24 cellular contexts compared by ENCODE assay signal in genomic region chr17:68324654-68325336, GRCh38. TPM values are rescaled to one million over a fixed set of nuclear protein-coding genes. Genes with fewer than 3 reads are reported as not detected.
DNase-seq lines count a peak whose midpoint lies in the region; ATAC-seq, FAIRE-seq and TF ChIP-seq lines count a peak whose summit lies in the region.
"Had no signal": no experiment of that assay in that cellular context is flagged by ENCODE, and none has a peak within 500 bp of the region (broad histone marks: within the 10 kb centered on the region; RNA-seq: fewer than 3 reads in every experiment).

No MANE protein-coding gene starts in this region.

- H3K79me2 ChIP-seq in HepG2 (ENCODE audit: insufficient read depth, low read length): no peaks in the 10 kb centered on the region
- peaks cover 8% of the 10 kb centered on the region for H3K79me2 ChIP-seq in trophoblast cell (ENCODE audit: control insufficient read depth, insufficient read depth, low read length, poor library complexity)

- H4K8ac ChIP-seq in trophoblast cell (ENCODE audit: low read depth, low read length): no peak overlapping the region

- no peak for TF ChIP-seq POLR2A in HepG2 (IDR thresholded peaks at IDR 0.05; ENCODE audit: insufficient read depth in 1 of 2, low read depth in 2 of 2, low read length in 2 of 2)
- no peak for TF ChIP-seq POLR2A in right lobe of liver (IDR thresholded peaks at IDR 0.05)
- TF ChIP-seq POLR2A in gastrocnemius medialis (IDR thresholded peaks at IDR 0.05): peak; percentile 43 to 66

- no peak for ATAC-seq in HepG2
- ATAC-seq in right lobe of liver: no peak
- ATAC-seq in gastrocnemius medialis: peak; percentile 82 to 85
- no peak for ATAC-seq in GM21723 (IDR thresholded peaks at IDR 0.05; ENCODE audit: unreplicated experiment)
- ATAC-seq: CD8-positive, alpha-beta T cell had no signal

- H2BK5ac ChIP-seq in trophoblast cell (ENCODE audit: low read depth, low read length, poor library complexity): peak overlapping the region; percentile 4

- H3K9me3 ChIP-seq in HepG2 (ENCODE audit: low read length): no peaks in the 10 kb centered on the region
- no peaks in the 10 kb centered on the region for H3K9me3 ChIP-seq in right lobe of liver
- H3K9me3 ChIP-seq in trophoblast cell (ENCODE audit: insufficient read depth, low read depth, low read length): peaks cover 2% of the 10 kb centered on the region
- H3K9me3 ChIP-seq in gastrocnemius medialis: no peaks in the 10 kb centered on the region
- H3K9me3 ChIP-seq: BE2C had no signal

- H3K4me3 ChIP-seq in HepG2 (replicated peaks in 1 of 3; ENCODE audit: insufficient read depth in 1 of 3, low read depth in 2 of 3, low read length in 3 of 3) (no peak overlapping the region), right lobe of liver (no peak overlapping the region), trophoblast cell (ENCODE audit: low read depth, low read length) (no peak overlapping the region), gastrocnemius medialis (peak overlapping the region in 2 of 4 donors; percentile 10 to 12)
- H3K4me3 ChIP-seq: BLaER1 had no signal

- no peak overlapping the region for H3K18ac ChIP-seq in trophoblast cell (ENCODE audit: low read length)

- no peak for FAIRE-seq in HepG2 (lab: Jason Lieb, UNC)
- peak; percentile 86 for FAIRE-seq in urothelium cell line (lab: Jason Lieb, UNC)
- FAIRE-seq: A204.1, D721Med, G401.6, GM12891, GM19239 had no signal

- peak overlapping the region; percentile 41 for H4K91ac ChIP-seq in trophoblast cell (ENCODE audit: low read depth, low read length)

- H3K23ac ChIP-seq in trophoblast cell (ENCODE audit: low read length): no peak overlapping the region

- POLR2A ChIA-PET in HepG2 (lab: Yijun Ruan, JAX): no interaction called here

- no peaks in the 10 kb centered on the region for H3K36me3 ChIP-seq in HepG2 (replicated peaks in 1 of 2; ENCODE audit: control insufficient read depth in 1 of 2, insufficient read depth in 2 of 2, low read length in 2 of 2)
- no peaks in the 10 kb centered on the region for H3K36me3 ChIP-seq in right lobe of liver
- H3K36me3 ChIP-seq in trophoblast cell (ENCODE audit: control insufficient read depth in 1 of 2, insufficient read depth in 2 of 2, low read length in 2 of 2): no peaks in the 10 kb centered on the region
- no peaks in the 10 kb centered on the region for H3K36me3 ChIP-seq in gastrocnemius medialis
- H3K36me3 ChIP-seq: BE2C, BLaER1 had no signal

- H4K20me1 ChIP-seq in HepG2 (ENCODE audit: insufficient read depth, low read length): no peaks in the 10 kb centered on the region
- H4K20me1 ChIP-seq: BLaER1 had no signal

- no TSS peak for BruUV-seq in HepG2 (replicated peaks; lab: Mats Ljungman, UMichigan)

- TF ChIP-seq CTCF in HepG2 (CRISPR knock-in tag; IDR thresholded peaks at IDR 0.05) (no peak), right lobe of liver (IDR thresholded peaks at IDR 0.05) (no peak), gastrocnemius medialis (IDR thresholded peaks at IDR 0.05 in 4 of 5, conservative IDR thresholded peaks at IDR 0.05 in 1 of 5) (no peak)

- intact Hi-C loops in HepG2 (cut with micrococcal nuclease; ENCODE audit: unreplicated experiment): no loop called here
- intact Hi-C loops in right lobe of liver (cut with DNase I): no loop called here
- intact Hi-C loops in gastrocnemius medialis (cut with DNase I; ENCODE audit: low total_unique reads): loop anchor here (1.0 kb wide), 2 partner anchors 54 to 132 kb away; no protein-coding TSS in a partner anchor

- DNase-seq in HepG2 (ENCODE audit: low spot score): no peak
- DNase-seq in right lobe of liver: no peak
- DNase-seq in trophoblast cell: no peak
- peak; percentile 82 to 84 for DNase-seq in gastrocnemius medialis
- no peak for DNase-seq in urothelium cell line (ENCODE audit: low spot score)
- DNase-seq in anterior cingulate cortex (lab: John Stamatoyannopoulos, UW): no peak
- DNase-seq in H4 (ENCODE audit: low spot score): no peak
- DNase-seq: 8988T; ACHN; BE2C; C1 segment of cervical spinal cord; Caco-2; Calu3; CD4-positive, alpha-beta T cell; CD8-positive, alpha-beta T cell; DMS79 treated with DMSO at 0.1 percent for 48 hours; GF-D8 had no signal

- H3K79me1 ChIP-seq in trophoblast cell (ENCODE audit: low read length): peaks cover 47% of the 10 kb centered on the region

- H2BK120ac ChIP-seq in trophoblast cell (ENCODE audit: insufficient read depth, low read length, poor library complexity): peak overlapping the region; percentile 76

- no peak overlapping the region for H3K4me2 ChIP-seq in HepG2 (ENCODE audit: low read depth, low read length)
- no peak overlapping the region for H3K4me2 ChIP-seq in trophoblast cell (ENCODE audit: low read length)
- H3K4me2 ChIP-seq: BLaER1 had no signal

- H3K4me1 ChIP-seq in HepG2 (ENCODE audit: insufficient read depth, low read length) (peaks cover 25% of the 10 kb centered on the region), right lobe of liver (no peaks in the 10 kb centered on the region), trophoblast cell (ENCODE audit: control insufficient read depth in 1 of 2, insufficient read depth in 2 of 2, low read length in 2 of 2) (peaks cover 35 to 52% of the 10 kb centered on the region in 2 experiments), gastrocnemius medialis (peaks cover 36 to 37% of the 10 kb centered on the region in 2 donors)
- H3K4me1 ChIP-seq: BE2C had no signal

- H2BK12ac ChIP-seq in trophoblast cell (ENCODE audit: low read length): peak overlapping the region; percentile 78

- H3K27ac ChIP-seq in HepG2 (ENCODE audit: extremely low read length, insufficient read depth, low read length) (no peak overlapping the region), right lobe of liver (no peak overlapping the region), trophoblast cell (ENCODE audit: low read depth, low read length) (peak overlapping the region; percentile 2), gastrocnemius medialis (peak overlapping the region; percentile 94 to 99 (median 95))
- H3K27ac ChIP-seq: BLaER1 had no signal

- in situ Hi-C loops in HepG2 (cut with HindIII; ENCODE audit: extremely low pct_ligation_motif_present, low pct_unique_long_range_greater_than_20kb) (no loop called here), gastrocnemius medialis (cut with MboI; ENCODE audit: low sequenced_read_pairs in 4 of 4) (loop anchor here in 1 of 4 donors (5.0 kb wide), 1 partner anchor 53 kb away; no protein-coding TSS in a partner anchor)

- WGBS in HepG2 (ENCODE audit: low lambda C conversion rate): 97% methylated on average over 8 of the region's 8 CpGs
- 96% methylated on average over 7 of the region's 8 CpGs for WGBS in right lobe of liver (ENCODE audit: insufficient coverage, low coverage, low lambda C conversion rate, missing lambda C conversion rate)
- no CpG with 5 or more reads among the region's 8 CpGs for WGBS in trophoblast cell (ENCODE audit: extremely low coverage, insufficient coverage, insufficient read length)

- peak overlapping the region; percentile 55 for H2AK5ac ChIP-seq in trophoblast cell (ENCODE audit: low read length)

- peak overlapping the region; percentile 7 for H3K4ac ChIP-seq in trophoblast cell (ENCODE audit: low read depth, low read length)

- peak overlapping the region; percentile 3 for H3K14ac ChIP-seq in trophoblast cell (ENCODE audit: low read length)

- no peak for TF ChIP-seq RAD21 in HepG2 (CRISPR knock-in tag; IDR thresholded peaks at IDR 0.05)

- no peak for TF ChIP-seq EP300 in HepG2 (IDR thresholded peaks at IDR 0.05; ENCODE audit: low read depth in 2 of 2, low read length in 2 of 2)
- no peak for TF ChIP-seq EP300 in HepG2 (CRISPR knock-in tag; IDR thresholded peaks at IDR 0.05; ENCODE audit: borderline replicate concordance)

- H2AFZ ChIP-seq in HepG2 (ENCODE audit: low read length) (no peak overlapping the region), trophoblast cell (ENCODE audit: insufficient read depth, low read length, poor library complexity) (no peak overlapping the region)

- H3K27me3 ChIP-seq in HepG2 (ENCODE audit: control insufficient read depth in 1 of 2, insufficient read depth in 2 of 2, low read length in 2 of 2): no peaks in the 10 kb centered on the region
- no peaks in the 10 kb centered on the region for H3K27me3 ChIP-seq in right lobe of liver
- H3K27me3 ChIP-seq in trophoblast cell (ENCODE audit: insufficient read depth, low read length): no peaks in the 10 kb centered on the region
- no peaks in the 10 kb centered on the region for H3K27me3 ChIP-seq in gastrocnemius medialis
- H3K27me3 ChIP-seq: BE2C, BLaER1 had no signal

- CTCF ChIA-PET in HepG2 (lab: Yijun Ruan, JAX; ENCODE audit: low intra/inter-chr PET ratio, low total read pairs): no interaction called here

- H4K12ac ChIP-seq in trophoblast cell (ENCODE audit: low read depth, low read length): no peak overlapping the region

- H3K9ac ChIP-seq in HepG2 (ENCODE audit: insufficient read depth, low read depth, low read length) (no peak overlapping the region), trophoblast cell (ENCODE audit: low read length) (no peak overlapping the region)
- H3K9ac ChIP-seq: BLaER1 had no signal

RNA-seq across cellular contexts. Expression of gene ARSG, which starts 33.5 kb away (rescaled TPM):
- total RNA-seq in HepG2 (2016; rRNA removed; fragmentation: Illumina TruSeq; extraction: Trizol) (3.7 and 4.1 TPM in 2 replicates), right lobe of liver (1 to 10 TPM; 1.2 to 3.3 (median 2.5) TPM), gastrocnemius medialis (1 to 10 TPM; 3.3 to 6.1 (median 5.4) TPM)
- total RNA-seq in HepG2 (2016; cell fraction: cytosol; rRNA removed; fragmentation: Illumina TruSeq; extraction: Trizol; ENCODE audit: low read depth): 10.0 and 10.5 TPM in 2 replicates
- 2.8 and 4.2 TPM in 2 replicates for total RNA-seq in HepG2 (2016; cell fraction: insoluble cytoplasmic fraction; rRNA removed; fragmentation: Illumina TruSeq; extraction: Trizol)
- total RNA-seq in HepG2 (2016; cell fraction: membrane; rRNA removed; fragmentation: Illumina TruSeq; extraction: Trizol): 8.1 and 9.2 TPM in 2 replicates
- total RNA-seq in HepG2 (2016; cell fraction: nucleus; rRNA removed; fragmentation: Illumina TruSeq; extraction: Trizol): 4.0 and 4.3 TPM in 2 replicates
- 15.2 and 15.9 TPM in 2 replicates for polyA plus RNA-seq in HepG2 (2011; rRNA removed)
- polyA plus RNA-seq in HepG2 (2011; cell fraction: cytosol; rRNA removed): 11.5 and 13.0 TPM in 2 replicates
- 26.9 and 29.6 TPM in 2 replicates for polyA plus RNA-seq in HepG2 (2011; cell fraction: nucleus; rRNA removed)
- polyA plus RNA-seq in HepG2 (2012): 7.0 and 8.7 TPM in 2 replicates
- polyA plus RNA-seq in HepG2 (2016; cell fraction: cytosol; fragmentation: Illumina TruSeq; extraction: Trizol; ENCODE audit: low read depth): 3.0 and 5.3 TPM in 2 replicates
- polyA plus RNA-seq in HepG2 (2016; cell fraction: insoluble cytoplasmic fraction; fragmentation: Illumina TruSeq; extraction: Trizol; ENCODE audit: low read depth): 2.2 and 2.8 TPM in 2 replicates
- 3.9 and 4.3 TPM in 2 replicates for polyA plus RNA-seq in HepG2 (2016; cell fraction: membrane; fragmentation: Illumina TruSeq; extraction: Trizol; ENCODE audit: low read depth)
- 4.4 and 5.4 TPM in 2 replicates for polyA plus RNA-seq in HepG2 (2016; cell fraction: nucleus; fragmentation: Illumina TruSeq; extraction: Trizol; ENCODE audit: insufficient read depth, low read depth)
- 45.9 and 48.0 TPM in 2 replicates for polyA minus RNA-seq in HepG2 (2011; rRNA and poly(A)+ RNA removed; ENCODE audit: low replicate concordance)
- 8.9 and 10.0 TPM in 2 replicates for polyA minus RNA-seq in HepG2 (2011; cell fraction: cytosol; rRNA and poly(A)+ RNA removed)
- polyA minus RNA-seq in HepG2 (2011; cell fraction: nucleus; rRNA and poly(A)+ RNA removed): 38.7 and 40.7 TPM in 2 replicates
- polyA plus RNA-seq in trophoblast cell (2013): 2.8 and 3.0 TPM in 2 replicates
- total RNA-seq in H4 (2014; rRNA removed; shearing (Covaris generic)): 1.3 and 5.9 TPM in 2 replicates

RNA-seq across cellular contexts. Expression of gene SLC16A6, which starts 33.9 kb away (rescaled TPM):
- total RNA-seq in HepG2 (2016; rRNA removed; fragmentation: Illumina TruSeq; extraction: Trizol): 0.67 and 1.1 TPM in 2 replicates
- 0.51 TPM in 1 of 2 replicates, not detected in the other for total RNA-seq in HepG2 (2016; cell fraction: cytosol; rRNA removed; fragmentation: Illumina TruSeq; extraction: Trizol; ENCODE audit: low read depth)
- 1.1 and 1.3 TPM in 2 replicates for total RNA-seq in HepG2 (2016; cell fraction: insoluble cytoplasmic fraction; rRNA removed; fragmentation: Illumina TruSeq; extraction: Trizol)
- total RNA-seq in HepG2 (2016; cell fraction: membrane; rRNA removed; fragmentation: Illumina TruSeq; extraction: Trizol): 0.53 and 0.69 TPM in 2 replicates
- 1.1 and 1.6 TPM in 2 replicates for total RNA-seq in HepG2 (2016; cell fraction: nucleus; rRNA removed; fragmentation: Illumina TruSeq; extraction: Trizol)
- 27.2 and 44.7 TPM in 2 replicates for polyA plus RNA-seq in HepG2 (2011; rRNA removed)
- 33.2 and 35.3 TPM in 2 replicates for polyA plus RNA-seq in HepG2 (2011; cell fraction: cytosol; rRNA removed)
- 13.0 and 13.3 TPM in 2 replicates for polyA plus RNA-seq in HepG2 (2011; cell fraction: nucleus; rRNA removed)
- polyA plus RNA-seq in HepG2 (2012): 5.7 and 9.7 TPM in 2 replicates
- 0.05 and 0.06 TPM in 2 replicates for polyA plus RNA-seq in HepG2 (2016; cell fraction: cytosol; fragmentation: Illumina TruSeq; extraction: Trizol; ENCODE audit: low read depth)
- 0.59 and 0.61 TPM in 2 replicates for polyA plus RNA-seq in HepG2 (2016; cell fraction: insoluble cytoplasmic fraction; fragmentation: Illumina TruSeq; extraction: Trizol; ENCODE audit: low read depth)
- polyA plus RNA-seq in HepG2 (2016; cell fraction: membrane; fragmentation: Illumina TruSeq; extraction: Trizol; ENCODE audit: low read depth): 0.28 and 0.40 TPM in 2 replicates
- polyA plus RNA-seq in HepG2 (2016; cell fraction: nucleus; fragmentation: Illumina TruSeq; extraction: Trizol; ENCODE audit: insufficient read depth, low read depth): 1.5 TPM in 2 replicates
- 137 and 162 TPM in 2 replicates for polyA minus RNA-seq in HepG2 (2011; rRNA and poly(A)+ RNA removed; ENCODE audit: low replicate concordance)
- polyA minus RNA-seq in HepG2 (2011; cell fraction: cytosol; rRNA and poly(A)+ RNA removed): 56.6 and 65.6 TPM in 2 replicates
- 28.5 and 31.0 TPM in 2 replicates for polyA minus RNA-seq in HepG2 (2011; cell fraction: nucleus; rRNA and poly(A)+ RNA removed)
- total RNA-seq in right lobe of liver: 1 to 10 TPM in 1 of 6 experiments, under 1 TPM in 5; 0.19 to 1.2 (median 0.45) TPM
- 10.7 and 11.1 TPM in 2 replicates for polyA plus RNA-seq in trophoblast cell (2013)
- total RNA-seq in gastrocnemius medialis: 1 to 10 TPM in 3 of 4 donors, under 1 TPM in 1; 0.66 to 7.1 (median 3.8) TPM
- total RNA-seq in H4 (2014; rRNA removed; shearing (Covaris generic)): 1.2 and 2.7 TPM in 2 replicates

Comparison
In these comparisons a context has a peak if more than half of its experiments do, and no peak if none do; other contexts are left out.
1. ATAC-seq: peak in gastrocnemius medialis (2 of 2); none in HepG2 (single experiment), right lobe of liver (0 of 4) and GM21723 (single experiment).
2. DNase-seq: peak in gastrocnemius medialis (2 of 2); none in HepG2 (single experiment), right lobe of liver (0 of 3), trophoblast cell (0 of 2), urothelium cell line (single experiment), anterior cingulate cortex (0 of 58) and H4 (single experiment).
3. H3K27ac ChIP-seq: peak in trophoblast cell (single experiment) and gastrocnemius medialis (4 of 4); none in HepG2 (single experiment) and right lobe of liver (0 of 3).
4. POLR2A ChIP-seq: peak in gastrocnemius medialis (2 of 2); none in HepG2 (0 of 2) and right lobe of liver (single experiment).